Comparison of ENCODE assay signal across 15 cellular contexts in genomic region chr5:77224672-77225355, GRCh38. TPM values are rescaled to one million over a fixed set of nuclear protein-coding genes. Genes with fewer than 3 reads are reported as not detected.
DNase-seq lines count a peak whose midpoint lies in the region; ATAC-seq and TF ChIP-seq lines count a peak whose summit lies in the region.
"Had no signal": no experiment of that assay in that cellular context is flagged by ENCODE, and none has a peak within 500 bp of the region (broad histone marks: within the 10 kb centered on the region; RNA-seq: fewer than 3 reads in every experiment).

No MANE protein-coding gene starts in this region.

- peak; percentile 51 for DNase-seq in ELR (ENCODE audit: low read depth)
- DNase-seq in PC-9, result peak; percentile 10 to 71
- DNase-seq in fibroblast of peridontal ligament (ENCODE audit: extremely low read depth), result peak; percentile 46
- peak; percentile 75 for DNase-seq in retinal pigment epithelial cell (ENCODE audit: low read depth)
- no peak for DNase-seq in activated gamma-delta T cell treated with Interleukin-2 at 50 U/mL for 16 hours
- no peak for DNase-seq in hypothalamus (lab: John Stamatoyannopoulos, UW)
- DNase-seq: activated naive CD4-positive, alpha-beta T cell treated with Interleukin-2 at 50 U/mL for 16 hours; effector memory CD8-positive, alpha-beta T cell; NCI-H1092; NCI-H2227 treated with DMSO at 0.1 percent for 48 hours; psoas muscle; stimulated activated CD8-positive, alpha-beta memory T cell treated with anti-CD3 and anti-CD28 coated beads, Interleukin-4, amount 100 ng/mL, for 48 hours had no signal

- no TSS peak for BruUV-seq in PC-9 (replicated peaks; lab: Mats Ljungman, UMichigan)

- no peak overlapping the region for H2AFZ ChIP-seq in PC-9

- no peaks in the 10 kb centered on the region for H3K9me3 ChIP-seq in PC-9 (ENCODE audit: insufficient read depth, low read depth)
- H3K9me3 ChIP-seq: psoas muscle, tibial nerve had no signal

- no peaks in the 10 kb centered on the region for H3K79me2 ChIP-seq in PC-9 (ENCODE audit: low read depth)

- no peaks in the 10 kb centered on the region for H3K36me3 ChIP-seq in PC-9 (ENCODE audit: low read depth)
- H3K36me3 ChIP-seq: cardiac muscle cell, tibial nerve had no signal

- POLR2A ChIA-PET in PC-9 (lab: Charles Lee; ENCODE audit: unreplicated experiment), result no interaction called here

- H3K4me1 ChIP-seq in PC-9 (replicated peaks; ENCODE audit: insufficient read depth), result 0 out of 2 replicates have a peak, but pooled peaks cover 12% of the 10 kb centered on the region
- H3K4me1 ChIP-seq: psoas muscle, tibial nerve had no signal

- no peak for TF ChIP-seq CTCF in PC-9 (conservative IDR thresholded peaks at IDR 0.05)
- TF ChIP-seq CTCF in retinal pigment epithelial cell (conservative IDR thresholded peaks at IDR 0.05; ENCODE audit: low read depth, low read length), result no peak

- no peaks in the 10 kb centered on the region for H3K9me2 ChIP-seq in PC-9 (ENCODE audit: insufficient read depth)

- no peaks in the 10 kb centered on the region for H4K20me1 ChIP-seq in PC-9 (ENCODE audit: insufficient read depth)

- H3K4me3 ChIP-seq in PC-9, result no peak overlapping the region
- H3K4me3 ChIP-seq in retinal pigment epithelial cell (ENCODE audit: low read length), result no peak overlapping the region
- H3K4me3 ChIP-seq: cardiac muscle cell, psoas muscle, tibial nerve had no signal

- no peak overlapping the region for H3K27ac ChIP-seq in PC-9
- H3K27ac ChIP-seq: cardiac muscle cell, psoas muscle, tibial nerve had no signal

- no peaks in the 10 kb centered on the region for H3F3A ChIP-seq in PC-9 (ENCODE audit: insufficient read depth, low read depth)

- no peak overlapping the region for H3K4me2 ChIP-seq in PC-9

- CTCF ChIA-PET in PC-9 (lab: Charles Lee), result interaction anchor here (0.7 kb wide), 1 partner anchor 15 kb away, joined by 3 read pairs; no protein-coding TSS in a partner anchor

- intact Hi-C loops in PC-9 (cut with micrococcal nuclease; ENCODE audit: unreplicated experiment), result loop anchor here (5.0 kb wide), 1 partner anchor 58 kb away; no protein-coding TSS in a partner anchor

- ATAC-seq in GM18519 (IDR thresholded peaks at IDR 0.05; ENCODE audit: low FRiP score, unreplicated experiment), result no peak
- ATAC-seq: effector memory CD8-positive, alpha-beta T cell; psoas muscle had no signal

- H3K27me3 ChIP-seq in PC-9 (ENCODE audit: insufficient read depth, low read depth), result peaks cover 30% of the 10 kb centered on the region; the same call in 1 of the 2 replicates
- H3K27me3 ChIP-seq: cardiac muscle cell, tibial nerve had no signal

RNA-seq across cellular contexts. Expression of gene PDE8B, which starts 14.3 kb away (rescaled TPM):
- total RNA-seq in PC-9 (2021), result 1.7 and 1.8 TPM in 2 replicates

Comparison
In these comparisons a context has a peak if more than half of its experiments do, and no peak if none do; other contexts are left out.
1. DNase-seq: peak in ELR (single experiment), PC-9 (2 of 2), fibroblast of peridontal ligament (single experiment) and retinal pigment epithelial cell (single experiment); none in activated gamma-delta T cell treated with Interleukin-2 at 50 U/mL for 16 hours (single experiment) and hypothalamus (0 of 51).